8 cellular contexts compared by ENCODE assay signal in the genomic region with DNA sequence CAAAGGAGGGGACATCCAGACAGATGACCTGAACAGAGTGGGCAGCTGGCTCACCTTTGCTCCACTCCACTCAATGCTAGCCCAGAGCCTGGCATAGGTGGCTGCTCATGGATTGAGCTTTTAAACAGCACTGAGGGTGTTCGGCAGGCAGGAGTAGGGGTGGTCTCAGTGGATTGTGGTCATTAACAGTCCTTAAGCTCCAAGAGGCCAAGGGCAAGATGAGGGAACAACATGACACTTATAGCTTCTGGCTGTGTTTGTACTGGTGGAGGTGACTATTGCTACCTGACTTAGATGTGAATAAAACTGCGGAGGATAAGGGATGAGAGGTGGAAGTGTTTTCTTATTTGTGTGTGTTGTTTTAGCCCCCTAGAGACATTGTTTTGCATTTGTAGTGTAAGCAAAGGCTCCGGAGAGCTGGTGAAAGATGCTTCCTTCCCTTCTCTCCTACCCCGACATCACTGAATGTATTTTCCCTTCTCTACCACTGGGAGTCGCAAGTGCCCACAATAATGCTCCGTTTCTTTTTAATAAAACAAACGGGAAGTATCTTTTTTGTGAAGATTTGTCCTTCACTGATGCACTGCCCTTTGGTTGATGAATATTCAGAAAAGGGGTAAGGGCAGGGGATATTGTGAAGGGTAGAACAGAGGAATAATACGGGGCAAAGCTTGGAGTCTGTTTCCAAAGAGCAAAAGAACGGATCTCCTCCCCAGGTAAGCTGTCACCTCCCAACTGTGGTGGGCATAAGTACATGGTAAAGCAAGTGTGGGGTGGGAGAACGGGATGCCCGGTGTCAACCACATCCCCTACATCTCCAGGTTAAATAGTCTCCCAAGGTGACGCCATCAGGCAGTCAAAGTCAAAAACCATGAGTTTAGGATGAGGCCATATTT. TPM values are rescaled to one million over a fixed set of nuclear protein-coding genes. Genes with fewer than 3 reads are reported as not detected.
A peak's percentile ranks its signal among the peaks of the same experiment; 100 is the strongest.
DNase-seq lines count a peak whose midpoint lies in the region; ATAC-seq and TF ChIP-seq lines count a peak whose summit lies in the region.

No MANE protein-coding gene starts in this region.

- no peaks in the 10 kb centered on the region for H3K4me1 ChIP-seq in adipocyte (ENCODE audit: control insufficient read depth, insufficient read depth, low read length)
- H3K4me1 ChIP-seq in transverse colon, result no peaks in the 10 kb centered on the region
- H3K4me1 ChIP-seq in ovary (ENCODE audit: insufficient read depth), result no peaks in the 10 kb centered on the region

- in situ Hi-C loops in transverse colon (cut with MboI; ENCODE audit: low pct_ligation_motif_present in 1 of 4, low pct_unique_long_range_greater_than_20kb in 1 of 4, low sequenced_read_pairs in 3 of 4), result loop anchor here in 3 of 4 donors (25.0 kb wide), 3 partner anchors 270 to 695 kb away; no protein-coding TSS in a partner anchor

- H3K9me3 ChIP-seq in adipocyte (ENCODE audit: control insufficient read depth, low read length) (no peaks in the 10 kb centered on the region), transverse colon (no peaks in the 10 kb centered on the region), ovary (no peaks in the 10 kb centered on the region)

- H3K27ac ChIP-seq in transverse colon (no peak overlapping the region), ovary (no peak overlapping the region)

- TF ChIP-seq POLR2A in transverse colon (IDR thresholded peaks at IDR 0.05), result no peak
- no peak for TF ChIP-seq POLR2A in ovary (IDR thresholded peaks at IDR 0.05)

- H3K4me3 ChIP-seq in Jurkat, Clone E6-1 (ENCODE audit: low read length), result no peak overlapping the region
- H3K4me3 ChIP-seq in adipocyte (ENCODE audit: low read length), result no peak overlapping the region
- no peak overlapping the region for H3K4me3 ChIP-seq in transverse colon
- H3K4me3 ChIP-seq in ovary, result no peak overlapping the region

- intact Hi-C loops in transverse colon (cut with DNase I; ENCODE audit: low total_unique reads), result no loop called here
- intact Hi-C loops in ovary (cut with DNase I), result loop anchor here in 2 of 4 donors (10.0 kb wide), 2 partner anchors 283 to 713 kb away; no protein-coding TSS in a partner anchor

- H3K27me3 ChIP-seq in adipocyte (replicated peaks; ENCODE audit: control insufficient read depth, insufficient read depth, low read length) (no peaks in the 10 kb centered on the region), transverse colon (no peaks in the 10 kb centered on the region), ovary (no peaks in the 10 kb centered on the region)

- WGBS in transverse colon (ENCODE audit: low coverage in 1 of 2), 2 donors, result 36 to 41% methylated on average over 11 to 12 of the region's 12 CpGs
- WGBS in ovary, 3 donors, result 27 to 33% (median 31%) methylated on average over 12 of the region's 12 CpGs

- TF ChIP-seq EP300 in transverse colon (IDR thresholded peaks at IDR 0.05; ENCODE audit: low read depth), result no peak
- TF ChIP-seq EP300 in ovary (IDR thresholded peaks at IDR 0.05), result no peak

- no peak overlapping the region for H3K9ac ChIP-seq in adipocyte (ENCODE audit: low read length)

- TF ChIP-seq CTCF in transverse colon (IDR thresholded peaks at IDR 0.05) (peak; percentile 54 to 70 (median 64)), ovary (IDR thresholded peaks at IDR 0.05) (peak in 1 of 3 donors; percentile 25)

- peak; percentile 60 for ATAC-seq in GM19452 (IDR thresholded peaks at IDR 0.05; ENCODE audit: unreplicated experiment)

- DNase-seq in EL (peak; percentile 48), adipocyte (ENCODE audit: low read depth) (peak; percentile 73), iris pigment epithelial cell (ENCODE audit: low read depth) (peak; percentile 43), transverse colon (no peak), ovary (no peak), OCI-M2 (lab: John Stamatoyannopoulos, UW; ENCODE audit: unreplicated experiment) (no peak)
- peak; percentile 15 for DNase-seq in Jurkat, Clone E6-1 (ENCODE audit: low read depth, low spot score)

- no peaks in the 10 kb centered on the region for H3K36me3 ChIP-seq in adipocyte (ENCODE audit: control insufficient read depth, insufficient read depth, low read length, severe bottlenecking)
- no peaks in the 10 kb centered on the region for H3K36me3 ChIP-seq in transverse colon
- no peaks in the 10 kb centered on the region for H3K36me3 ChIP-seq in ovary

RNA-seq across cellular contexts. Expression of a gene that starts 27.5 kb away (rescaled TPM):
- polyA plus RNA-seq in Jurkat, Clone E6-1 (2012; ENCODE audit: insufficient read depth, insufficient read length), result not detected
- not detected for total RNA-seq in transverse colon
- total RNA-seq in ovary, result not detected
- polyA plus RNA-seq in ovary, result not detected

Comparison
In these comparisons a context has a peak if more than half of its experiments do, and no peak if none do; other contexts are left out.
1. DNase-seq: peak in EL (single experiment), Jurkat, Clone E6-1 (single experiment), adipocyte (single experiment) and iris pigment epithelial cell (single experiment); none in transverse colon (single experiment), ovary (0 of 5) and OCI-M2 (single experiment).